Comparison of ENCODE assay signal across 8 cellular contexts in the genomic region with DNA sequence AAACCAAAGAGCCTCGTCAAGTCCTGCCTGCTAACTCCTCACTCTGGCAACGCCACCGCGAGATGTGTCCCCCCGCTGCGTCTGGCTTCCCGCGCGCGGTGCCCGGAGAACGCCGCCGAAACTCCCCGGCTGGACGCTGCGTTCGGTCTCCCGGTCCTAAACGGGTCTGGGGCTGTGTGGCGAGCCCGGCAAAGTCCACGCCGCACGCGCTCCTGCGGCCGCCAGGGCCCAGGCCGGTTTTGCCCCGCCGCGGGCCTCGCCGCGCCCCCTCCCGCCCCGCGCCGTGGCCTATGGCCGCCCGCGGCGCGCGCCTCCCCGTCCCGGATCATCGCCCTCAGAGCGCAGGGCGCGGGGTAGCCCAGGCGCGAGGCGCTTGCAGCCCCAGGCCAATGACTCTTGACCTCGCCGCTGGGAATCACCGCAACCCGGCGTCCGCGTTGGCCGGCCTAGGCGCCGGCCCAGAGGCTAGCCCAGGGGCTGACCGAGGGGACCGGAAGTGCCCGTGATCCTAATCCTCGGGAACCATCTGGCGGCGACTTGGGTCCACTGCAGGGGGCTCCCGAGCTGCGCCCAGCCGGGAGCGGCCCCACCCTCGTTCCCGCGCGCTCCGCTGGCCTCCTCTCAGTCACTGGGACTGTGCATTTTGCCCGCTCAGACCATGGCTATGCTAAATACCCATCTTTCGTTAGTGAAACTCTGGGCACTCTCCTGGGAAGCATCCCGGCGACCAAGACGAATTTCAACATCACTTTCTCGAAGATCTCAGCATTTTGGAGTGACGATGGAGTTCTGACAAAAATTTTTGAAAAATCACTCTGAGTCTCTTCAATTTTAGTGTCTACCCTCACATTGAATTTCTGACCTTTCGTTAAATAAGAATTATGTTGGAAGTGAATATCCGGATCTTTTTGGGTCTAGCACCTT. TPM values are rescaled to one million over a fixed set of nuclear protein-coding genes. Genes with fewer than 3 reads are reported as not detected.
DNase-seq lines count a peak whose midpoint lies in the region; ATAC-seq, FAIRE-seq and TF ChIP-seq lines count a peak whose summit lies in the region.

Gene AADAT (minus strand): TSS at position 214 of the 924 bp plus-strand sequence. CDS start 266 bp downstream, outside the sequence.

- peak; percentile 27 for FAIRE-seq in urothelium cell line (lab: Jason Lieb, UNC)

- peak; percentile 86 for ATAC-seq in HG02759 (IDR thresholded peaks at IDR 0.05; ENCODE audit: unreplicated experiment)

- H3K27me3 ChIP-seq in muscle layer of duodenum (ENCODE audit: low read depth, low read length), result no peaks in the 10 kb centered on the region

- peaks cover 6 to 15% of the 10 kb centered on the region in 2 donors for H3K4me1 ChIP-seq in muscle layer of duodenum (ENCODE audit: control insufficient read depth in 1 of 2, insufficient read depth in 2 of 2, low read length in 2 of 2)

- no peak within 1 kb of the TSS for H3K27ac ChIP-seq in muscle layer of duodenum (ENCODE audit: low read length)

- no peaks in the 10 kb centered on the region for H3K9me3 ChIP-seq in muscle layer of duodenum (ENCODE audit: control insufficient read depth in 1 of 2, low read length in 2 of 2)

- H3K27ac Mint-ChIP-seq in activated CD4-positive, alpha-beta memory T cell treated with anti-CD3 and anti-CD28 coated beads for 36 hours, result no peak within 1 kb of the TSS

- DNase-seq in 8988T (peak; percentile 77), GDM1 (lab: John Stamatoyannopoulos, UW) (peak; percentile 67), NCI-H2081 (lab: John Stamatoyannopoulos, UW) (peak; percentile 68 to 72), fibroblast of the aortic adventitia (ENCODE audit: low read depth) (peak; percentile 72), urothelium cell line (ENCODE audit: low spot score) (peak; percentile 92)
- peak; percentile 30 for DNase-seq in activated CD4-positive, alpha-beta memory T cell treated with anti-CD3 and anti-CD28 coated beads for 36 hours

- H3K27me3 Mint-ChIP-seq in activated CD4-positive, alpha-beta memory T cell treated with anti-CD3 and anti-CD28 coated beads for 36 hours, result peaks cover 37% of the 10 kb centered on the region

- H3K36me3 ChIP-seq in muscle layer of duodenum (ENCODE audit: control insufficient read depth in 1 of 2, insufficient read depth in 2 of 2, low read length in 2 of 2), result peaks cover 0 to 3% of the 10 kb centered on the region in 2 donors

- peak; percentile 76 for TF ChIP-seq CTCF in fibroblast of the aortic adventitia (IDR thresholded peaks at IDR 0.05; ENCODE audit: insufficient read depth, low read length)

- no peaks in the 10 kb centered on the region for H3K36me3 Mint-ChIP-seq in activated CD4-positive, alpha-beta memory T cell treated with anti-CD3 and anti-CD28 coated beads for 36 hours

- CTCF ChIA-PET in activated CD4-positive, alpha-beta memory T cell treated with anti-CD3 and anti-CD28 coated beads for 36 hours (lab: Charles Lee), result no interaction called here

- no peaks in the 10 kb centered on the region for H3K9me3 Mint-ChIP-seq in activated CD4-positive, alpha-beta memory T cell treated with anti-CD3 and anti-CD28 coated beads for 36 hours

- POLR2A ChIA-PET in activated CD4-positive, alpha-beta memory T cell treated with anti-CD3 and anti-CD28 coated beads for 36 hours (lab: Charles Lee), result no interaction called here

- H3K4me1 Mint-ChIP-seq in activated CD4-positive, alpha-beta memory T cell treated with anti-CD3 and anti-CD28 coated beads for 36 hours (ENCODE audit: low read depth), result peaks cover 9% of the 10 kb centered on the region

- peak within 1 kb of the TSS; percentile 72 for H3K4me3 ChIP-seq in fibroblast of the aortic adventitia (ENCODE audit: low read depth, low read length)
- H3K4me3 ChIP-seq in muscle layer of duodenum (ENCODE audit: low read depth in 1 of 2, low read length in 2 of 2), result peak within 1 kb of the TSS; percentile 73 to 78

- peak within 1 kb of the TSS; percentile 35 for H3K4me3 Mint-ChIP-seq in activated CD4-positive, alpha-beta memory T cell treated with anti-CD3 and anti-CD28 coated beads for 36 hours

- intact Hi-C loops in activated CD4-positive, alpha-beta memory T cell treated with anti-CD3 and anti-CD28 coated beads for 36 hours (cut with micrococcal nuclease), result no loop called here

RNA-seq across cellular contexts. Expression of gene AADAT, which starts in this region (rescaled TPM):
- total RNA-seq in activated CD4-positive, alpha-beta memory T cell treated with anti-CD3 and anti-CD28 coated beads for 36 hours, result not detected
- 6.2 and 7.4 TPM in 2 replicates for total RNA-seq in fibroblast of the aortic adventitia (ENCODE audit: low replicate concordance)

Comparison
In these comparisons a context has a peak if more than half of its experiments do, and no peak if none do; other contexts are left out.
1. Peak in DNase-seq in activated CD4-positive, alpha-beta memory T cell treated with anti-CD3 and anti-CD28 coated beads for 36 hours; RNA of the gene not detected or under 1 TPM.
2. DNase-seq: peak in every context shown above with its lines; median percentile 92 in urothelium cell line; 77 in 8988T; 72 in fibroblast of the aortic adventitia; 70 in NCI-H2081; 67 in GDM1; 30 in activated CD4-positive, alpha-beta memory T cell treated with anti-CD3 and anti-CD28 coated beads for 36 hours.